ENCODE assay signal across 10 cellular contexts in the genomic region with DNA sequence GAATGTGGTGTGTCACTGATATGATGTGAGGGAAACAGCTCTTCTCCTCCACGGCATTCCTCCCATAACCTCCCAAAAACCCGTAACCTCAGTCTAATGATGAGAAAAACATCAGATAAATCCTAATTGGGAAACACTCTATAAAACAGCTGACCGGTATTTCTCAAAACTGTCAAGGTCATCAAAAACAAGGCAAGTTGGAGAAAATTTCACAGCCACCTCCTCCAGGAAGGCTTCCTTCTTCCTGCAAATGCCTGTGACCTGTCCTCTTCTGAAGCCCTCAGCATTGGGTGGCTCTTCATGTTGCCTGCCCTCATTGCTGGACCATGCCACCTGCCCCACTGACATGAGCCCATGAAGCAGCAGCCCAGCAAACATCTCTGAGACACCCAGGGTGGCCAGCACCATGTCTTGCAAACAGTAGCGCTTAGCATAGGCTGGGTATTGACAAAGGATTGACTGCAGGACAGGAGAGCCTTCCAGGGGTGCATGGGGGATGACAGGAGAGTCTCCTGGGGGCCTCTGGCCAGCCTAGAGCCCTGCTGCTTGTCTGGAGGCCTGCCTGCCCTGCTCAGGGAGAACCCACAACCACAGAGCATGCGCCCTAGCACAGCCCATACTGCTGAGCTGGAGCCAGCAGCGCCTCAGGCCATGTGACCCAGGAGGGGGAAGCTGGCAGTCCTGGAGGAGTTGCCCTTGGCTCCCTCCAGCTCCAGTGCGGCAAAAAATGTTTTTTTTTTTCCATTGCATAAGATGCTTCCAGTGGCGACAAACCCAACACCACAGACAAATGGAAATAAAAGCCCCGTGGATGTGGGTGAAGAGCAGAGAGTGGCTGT. TPM values are rescaled to one million over a fixed set of nuclear protein-coding genes. Genes with fewer than 3 reads are reported as not detected.
A peak's percentile ranks its signal among the peaks of the same experiment; 100 is the strongest.
DNase-seq lines count a peak whose midpoint lies in the region; TF ChIP-seq lines count a peak whose summit lies in the region.
"Had no signal": no experiment of that assay in that cellular context is flagged by ENCODE, and none has a peak within 500 bp of the region (broad histone marks: within the 10 kb centered on the region; RNA-seq: fewer than 3 reads in every experiment).

No MANE protein-coding gene starts in this region.

- dilution Hi-C loops in mammary epithelial cell (cut with HindIII; ENCODE audit: low sequenced_read_pairs), result no loop called here

- no peak for DNase-seq in MCF 10A (ENCODE audit: unreplicated experiment)
- no peak for DNase-seq in mammary epithelial cell
- no peak for DNase-seq in chondrocyte (ENCODE audit: low spot score)
- DNase-seq in mesendoderm, result no peak
- peak; percentile 34 to 40 for DNase-seq in uterus
- DNase-seq in NOMO-1 treated with dmso at 0.1 percent for 144 hours (lab: John Stamatoyannopoulos, UW; ENCODE audit: unreplicated experiment), result no peak
- no peak for DNase-seq in activated CD4-positive, alpha-beta T cell treated with anti-CD3 and anti-CD28 coated beads, Interleukin-2, amount 50 U/mL, for 1 hour
- DNase-seq in KG1 (lab: John Stamatoyannopoulos, UW), result no peak
- DNase-seq: kidney glomerular epithelial cell; stimulated activated CD4-positive, alpha-beta T cell treated with anti-CD3 and anti-CD28 coated beads, Interleukin-12 subunit alpha, Interleukin-12 subunit beta, amount 100 ng/mL, for 4 hours had no signal

- H3K9me3 ChIP-seq in mammary epithelial cell (replicated peaks; ENCODE audit: insufficient read depth, low read length) (no peaks in the 10 kb centered on the region), uterus (no peaks in the 10 kb centered on the region)

- in situ Hi-C loops in mammary epithelial cell (cut with MboI; ENCODE audit: low sequenced_read_pairs in 2 of 2), result no loop called here

- H3K36me3 Mint-ChIP-seq in MCF 10A (ENCODE audit: insufficient read depth, unreplicated experiment) (peaks cover 5% of the 10 kb centered on the region), chondrocyte (ENCODE audit: low read depth) (peaks cover 7% of the 10 kb centered on the region)

- H3K18ac ChIP-seq in mesendoderm (ENCODE audit: low read length), result no peak overlapping the region

- no peak overlapping the region for H3K4me3 ChIP-seq in mammary epithelial cell (replicated peaks in 1 of 3; ENCODE audit: insufficient read depth in 1 of 3, low read depth in 2 of 3, low read length in 3 of 3)
- no peak overlapping the region for H3K4me3 ChIP-seq in mesendoderm (ENCODE audit: low read length)
- H3K4me3 ChIP-seq in uterus, result no peak overlapping the region

- TF ChIP-seq CTCF in MCF 10A (IDR thresholded peaks at IDR 0.05; ENCODE audit: unreplicated experiment) (no peak), mammary epithelial cell (conservative IDR thresholded peaks at IDR 0.05 in 1 of 2, IDR thresholded peaks at IDR 0.05 in 1 of 2; ENCODE audit: extremely low read depth in 1 of 2, insufficient read depth in 1 of 2, low read depth in 1 of 2, low read length in 2 of 2) (no peak), chondrocyte (IDR thresholded peaks at IDR 0.05) (no peak), uterus (IDR thresholded peaks at IDR 0.05) (no peak)

- H4K8ac ChIP-seq in mesendoderm (ENCODE audit: low read depth, low read length), result no peak overlapping the region

- BruUV-seq in MCF 10A (replicated peaks; lab: Mats Ljungman, UMichigan) (no TSS peak), mammary epithelial cell (replicated peaks; lab: Mats Ljungman, UMichigan) (no TSS peak)

- intact Hi-C loops in MCF 10A (cut with micrococcal nuclease) (no loop called here), mammary epithelial cell (cut with micrococcal nuclease) (no loop called here), uterus (cut with DNase I; ENCODE audit: low total_unique reads) (no loop called here)

- no peaks in the 10 kb centered on the region for H3K4me1 ChIP-seq in mammary epithelial cell (ENCODE audit: insufficient read depth, low read length)
- H3K4me1 ChIP-seq in mesendoderm (ENCODE audit: control insufficient read depth, low read depth, low read length), result peaks cover 5% of the 10 kb centered on the region
- peaks cover 8 to 10% of the 10 kb centered on the region in 2 donors for H3K4me1 ChIP-seq in uterus

- H3K27me3 ChIP-seq in mammary epithelial cell (ENCODE audit: insufficient read depth, low read length), result no peaks in the 10 kb centered on the region
- no peaks in the 10 kb centered on the region for H3K27me3 ChIP-seq in mesendoderm (ENCODE audit: insufficient read depth, low read length, poor library complexity)
- H3K27me3 ChIP-seq in uterus, result no peaks in the 10 kb centered on the region

- H3K4me2 ChIP-seq in mammary epithelial cell (ENCODE audit: insufficient read depth, low read depth, low read length), result no peak overlapping the region
- H3K4me2 ChIP-seq in mesendoderm (ENCODE audit: low read length), result no peak overlapping the region

- H3K36me3 ChIP-seq in mammary epithelial cell (ENCODE audit: insufficient read depth, low read length), result no peaks in the 10 kb centered on the region
- no peaks in the 10 kb centered on the region for H3K36me3 ChIP-seq in mesendoderm (ENCODE audit: control insufficient read depth, insufficient read depth, low read length)
- H3K36me3 ChIP-seq in uterus, result no peaks in the 10 kb centered on the region

- no peak overlapping the region for H2AFZ ChIP-seq in mammary epithelial cell (ENCODE audit: low read depth, low read length)

- H3K79me2 ChIP-seq in mammary epithelial cell (ENCODE audit: insufficient read depth, low read length) (no peaks in the 10 kb centered on the region), mesendoderm (ENCODE audit: control insufficient read depth, insufficient read depth, low read length) (peaks cover 6% of the 10 kb centered on the region)

- H3K27ac Mint-ChIP-seq in MCF 10A (ENCODE audit: low read depth, unreplicated experiment), result peak overlapping the region; percentile 31
- H3K27ac Mint-ChIP-seq in chondrocyte (ENCODE audit: unreplicated experiment), result peak overlapping the region; percentile 95

- no peak overlapping the region for H2BK5ac ChIP-seq in mesendoderm (ENCODE audit: low read length)

- H3K23ac ChIP-seq in mesendoderm (ENCODE audit: low read length), result no peak overlapping the region

- no peak overlapping the region for H3K9ac ChIP-seq in mammary epithelial cell (ENCODE audit: insufficient read depth, low read length)
- H3K9ac ChIP-seq in mesendoderm (ENCODE audit: low read length), result no peak overlapping the region

- no peaks in the 10 kb centered on the region for H3K9me3 Mint-ChIP-seq in MCF 10A (ENCODE audit: unreplicated experiment)
- no peaks in the 10 kb centered on the region for H3K9me3 Mint-ChIP-seq in chondrocyte (ENCODE audit: low read depth)

- H3K27me3 Mint-ChIP-seq in MCF 10A (ENCODE audit: insufficient read depth, unreplicated experiment) (no peaks in the 10 kb centered on the region), chondrocyte (ENCODE audit: low read depth) (no peaks in the 10 kb centered on the region)

- H3K4ac ChIP-seq in mesendoderm (ENCODE audit: low read depth, low read length), result no peak overlapping the region

- H2BK120ac ChIP-seq in mesendoderm (ENCODE audit: low read depth, low read length), result no peak overlapping the region

- no peak for TF ChIP-seq POLR2A in uterus (IDR thresholded peaks at IDR 0.05)

- H3K4me1 Mint-ChIP-seq in MCF 10A (ENCODE audit: insufficient read depth, unreplicated experiment) (peaks cover 9% of the 10 kb centered on the region), chondrocyte (ENCODE audit: low read depth) (peaks cover 57% of the 10 kb centered on the region)

- 90% methylated on average over 8 of the region's 9 CpGs for WGBS in mammary epithelial cell (ENCODE audit: low coverage, missing lambda C conversion rate)
- no CpG with 5 or more reads among the region's 9 CpGs for WGBS in mesendoderm (ENCODE audit: extremely low coverage, insufficient coverage, low lambda C conversion rate)

- H3K4me3 Mint-ChIP-seq in MCF 10A (ENCODE audit: unreplicated experiment), result no peak overlapping the region
- H3K4me3 Mint-ChIP-seq in chondrocyte (ENCODE audit: unreplicated experiment), result no peak overlapping the region

- no peak overlapping the region for H2BK15ac ChIP-seq in mesendoderm (replicated peaks; ENCODE audit: low read depth)

- no peak overlapping the region for H2AK5ac ChIP-seq in mesendoderm (ENCODE audit: low read length)

- H3K79me1 ChIP-seq in mesendoderm (ENCODE audit: low read length), result peaks cover 13% of the 10 kb centered on the region

- POLR2A ChIA-PET in MCF 10A (lab: Yijun Ruan, JAX), result no interaction called here

- H4K20me1 ChIP-seq in mammary epithelial cell (ENCODE audit: insufficient read depth, low read length), result no peaks in the 10 kb centered on the region

- no peak overlapping the region for H3K27ac ChIP-seq in mammary epithelial cell (ENCODE audit: insufficient read depth, low read depth, low read length)
- H3K27ac ChIP-seq in mesendoderm (ENCODE audit: low read depth, low read length), result no peak overlapping the region
- H3K27ac ChIP-seq in uterus, result peak overlapping the region; percentile 76 to 88

- H3K56ac ChIP-seq in mesendoderm (ENCODE audit: low read length), result peak overlapping the region; percentile 2

- CTCF ChIA-PET in MCF 10A (lab: Yijun Ruan, JAX) (interaction anchor here (0.6 kb wide), 1 partner anchor 350 kb away, joined by 3 read pairs; no protein-coding TSS in a partner anchor), mammary epithelial cell (lab: Charles Lee; ENCODE audit: low non-redundant PET) (no interaction called here)

- H4K5ac ChIP-seq in mesendoderm (ENCODE audit: low read length), result no peak overlapping the region

RNA-seq across cellular contexts. Expression of a gene that starts 49.7 kb away (rescaled TPM):
- total RNA-seq in MCF 10A (2022) (10.0 and 10.9 TPM in 2 replicates), mammary epithelial cell (10 to 100 TPM; 12.3 to 15.6 TPM), chondrocyte (32.7 to 51.3 TPM (median 33.6 TPM) in 3 replicates), uterus (10 to 100 TPM; 10.6 to 52.5 (median 23.8) TPM)
- 12.5 TPM for polyA plus RNA-seq in mammary epithelial cell
- polyA minus RNA-seq in mammary epithelial cell, result 10.2 TPM
- 23.7 TPM for polyA plus RNA-seq in mesendoderm (2013, experiment 1 of 2)
- polyA plus RNA-seq in mesendoderm (2013, experiment 2 of 2), result 23.4 TPM

Comparison
In these comparisons a context has a peak if more than half of its experiments do, and no peak if none do; other contexts are left out.
1. DNase-seq: peak in uterus (2 of 2); none in MCF 10A (single experiment), mammary epithelial cell (single experiment), chondrocyte (single experiment), mesendoderm (single experiment), NOMO-1 treated with dmso at 0.1 percent for 144 hours (single experiment), activated CD4-positive, alpha-beta T cell treated with anti-CD3 and anti-CD28 coated beads, Interleukin-2, amount 50 U/mL, for 1 hour (single experiment) and KG1 (single experiment).
2. H3K27ac ChIP-seq: peak in uterus (2 of 2); none in mammary epithelial cell (single experiment) and mesendoderm (single experiment).